Comparison of ENCODE assay signal across 8 cellular contexts in the genomic region with DNA sequence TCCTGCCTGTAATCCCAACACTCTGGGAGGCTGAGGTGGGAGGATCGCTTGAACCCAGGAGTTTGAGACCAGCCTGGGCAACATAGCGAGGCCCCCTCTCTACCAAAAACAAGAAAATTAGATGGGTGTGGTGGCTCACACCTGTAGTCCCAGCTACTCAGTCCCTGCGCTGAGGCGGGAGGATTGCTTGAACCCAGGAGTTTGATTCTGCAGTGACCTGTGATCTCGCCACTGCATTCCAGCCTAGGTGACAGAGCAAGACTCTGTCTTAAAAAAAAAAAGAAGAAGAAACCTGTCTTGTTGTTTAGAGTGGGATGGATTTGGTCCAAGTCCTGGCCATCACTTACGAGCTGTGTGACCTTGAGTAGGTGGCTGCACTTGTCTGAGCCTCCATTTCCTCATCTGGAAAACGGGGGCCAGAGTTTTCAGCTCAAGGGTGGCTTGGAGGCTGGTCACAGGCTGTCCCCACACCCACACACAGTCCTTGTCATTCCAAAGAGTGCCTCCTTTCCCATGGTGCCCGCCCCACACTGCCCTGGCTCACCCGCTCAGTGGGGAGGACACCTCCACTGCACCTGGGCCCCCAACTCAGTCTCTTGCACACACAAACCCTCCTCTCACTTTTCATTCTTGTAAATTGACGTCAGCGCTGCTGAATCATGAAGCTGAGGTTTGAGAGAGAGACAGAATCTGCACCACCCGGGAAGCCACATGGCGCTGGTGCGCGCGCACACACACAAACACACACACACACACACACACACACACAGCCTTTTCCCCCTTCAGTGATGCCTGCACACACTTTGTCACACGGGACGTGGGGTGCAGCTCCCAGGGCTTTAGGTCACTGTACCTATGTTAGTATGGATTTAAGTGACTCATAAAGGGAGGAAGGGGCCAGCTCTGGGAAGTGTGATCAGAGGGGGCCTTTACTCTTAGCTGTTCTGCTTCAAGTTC.
DNase-seq lines count a peak whose midpoint lies in the region; ATAC-seq lines count a peak whose summit lies in the region.

No MANE protein-coding gene starts in this region.

- H3K9me3 ChIP-seq in KOPT-K1 (ENCODE audit: insufficient read depth, low read length, poor library complexity, severe bottlenecking) = no peaks in the 10 kb centered on the region

- H3K4me1 Mint-ChIP-seq in activated T-cell treated with anti-CD3 and anti-CD28 coated beads, Interleukin-2, amount 50 U/mL, for 24 hours (ENCODE audit: low read depth) = peaks cover 61% of the 10 kb centered on the region

- peak; percentile 26 for ATAC-seq in stimulated activated naive CD8-positive, alpha-beta T cell treated with anti-CD3 and anti-CD28 coated beads, Interleukin-15, Interleukin-2, amounts not matched to agents 100 U/mL and 50 U/mL, for 24 hours
- ATAC-seq in HG03354 (IDR thresholded peaks at IDR 0.05; ENCODE audit: poor library complexity, severe bottlenecking, unreplicated experiment) (no peak), HG02884 (IDR thresholded peaks at IDR 0.05; ENCODE audit: unreplicated experiment) (no peak)

- H3K27ac Mint-ChIP-seq in activated T-cell treated with anti-CD3 and anti-CD28 coated beads, Interleukin-2, amount 50 U/mL, for 24 hours = peak overlapping the region; percentile 98

- H3K36me3 Mint-ChIP-seq in activated T-cell treated with anti-CD3 and anti-CD28 coated beads, Interleukin-2, amount 50 U/mL, for 24 hours (ENCODE audit: low read depth) = peaks cover 59% of the 10 kb centered on the region

- no peaks in the 10 kb centered on the region for H3K9me3 Mint-ChIP-seq in activated T-cell treated with anti-CD3 and anti-CD28 coated beads, Interleukin-2, amount 50 U/mL, for 24 hours

- H3K27me3 Mint-ChIP-seq in activated T-cell treated with anti-CD3 and anti-CD28 coated beads, Interleukin-2, amount 50 U/mL, for 24 hours = no peaks in the 10 kb centered on the region

- peaks cover 76% of the 10 kb centered on the region for H3K36me3 ChIP-seq in KOPT-K1 (ENCODE audit: insufficient read depth, low read length)

- peak overlapping the region; percentile 92 for H3K27ac ChIP-seq in KOPT-K1 (ENCODE audit: low read depth, low read length, poor library complexity, severe bottlenecking)

- peak overlapping the region; percentile 96 for H3K4me3 Mint-ChIP-seq in activated T-cell treated with anti-CD3 and anti-CD28 coated beads, Interleukin-2, amount 50 U/mL, for 24 hours

- DNase-seq in activated T-cell treated with anti-CD3 and anti-CD28 coated beads, Interleukin-2, amount 50 U/mL, for 24 hours = peak; percentile 86
- peak; percentile 45 for DNase-seq in kidney tubule cell (ENCODE audit: low spot score)
- peak; percentile 84 for DNase-seq in stimulated activated naive CD8-positive, alpha-beta T cell treated with anti-CD3 and anti-CD28 coated beads, Interleukin-15, Interleukin-2, amounts not matched to agents 100 U/mL and 50 U/mL, for 24 hours
- no peak for DNase-seq in NCI-H146 treated with DMSO at 0.1 percent for 48 hours (lab: John Stamatoyannopoulos, UW; ENCODE audit: unreplicated experiment)
- DNase-seq in NCI-H1105 treated with DMSO at 0.1 percent for 48 hours (lab: John Stamatoyannopoulos, UW) = no peak

Comparison
In these comparisons a context has a peak if more than half of its experiments do, and no peak if none do; other contexts are left out.
1. DNase-seq: peak in activated T-cell treated with anti-CD3 and anti-CD28 coated beads, Interleukin-2, amount 50 U/mL, for 24 hours (single experiment), kidney tubule cell (single experiment) and stimulated activated naive CD8-positive, alpha-beta T cell treated with anti-CD3 and anti-CD28 coated beads, Interleukin-15, Interleukin-2, amounts not matched to agents 100 U/mL and 50 U/mL, for 24 hours (single experiment); none in NCI-H146 treated with DMSO at 0.1 percent for 48 hours (single experiment) and NCI-H1105 treated with DMSO at 0.1 percent for 48 hours (single experiment).